In the genomic region with DNA sequence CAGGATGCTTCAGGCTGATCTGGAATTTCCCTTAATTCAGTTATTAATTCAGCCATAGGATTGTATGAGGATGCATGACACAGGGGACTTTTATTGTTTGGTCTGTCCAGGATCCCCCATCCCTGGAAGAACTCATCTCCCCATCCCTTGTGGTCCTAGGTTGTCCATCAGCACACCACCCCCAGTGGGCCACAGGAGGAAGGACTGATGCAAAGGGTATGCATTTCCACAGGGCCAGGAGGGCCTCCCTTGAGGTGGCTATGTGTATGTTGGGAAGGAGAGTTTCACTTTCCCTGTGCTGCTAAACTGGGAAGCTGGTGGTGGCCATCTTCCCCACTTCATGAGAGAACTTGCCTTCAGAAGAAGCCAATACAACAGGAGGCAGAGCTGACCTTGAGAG, we compare ENCODE assay signal across 2 cellular contexts.
TF ChIP-seq lines count a peak whose summit lies in the region.

No MANE protein-coding gene starts in this region.

TF ChIP-seq in GM23338, 12 proteins besides CTCF, POLR2A, EP300 and RAD21:
- TF ChIP-seq ZNF331 (CRISPR knock-in tag; IDR thresholded peaks at IDR 0.05; ENCODE audit: low read depth) (no peak), ETS1 (IDR thresholded peaks at IDR 0.05) (no peak), CREB1 (CRISPR knock-in tag; IDR thresholded peaks at IDR 0.05; ENCODE audit: low read depth) (no peak), EZH2 (IDR thresholded peaks at IDR 0.05; ENCODE audit: low read depth, unreplicated experiment) (no peak), JUNB (IDR thresholded peaks at IDR 0.05; ENCODE audit: unreplicated experiment) (no peak), STAT1 (IDR thresholded peaks at IDR 0.05; ENCODE audit: unreplicated experiment) (no peak), ZNF462 (CRISPR knock-in tag; IDR thresholded peaks at IDR 0.05) (no peak), EZH2phosphoT487 (IDR thresholded peaks at IDR 0.05; ENCODE audit: unreplicated experiment) (no peak)
- TF ChIP-seq, protein P1, sequence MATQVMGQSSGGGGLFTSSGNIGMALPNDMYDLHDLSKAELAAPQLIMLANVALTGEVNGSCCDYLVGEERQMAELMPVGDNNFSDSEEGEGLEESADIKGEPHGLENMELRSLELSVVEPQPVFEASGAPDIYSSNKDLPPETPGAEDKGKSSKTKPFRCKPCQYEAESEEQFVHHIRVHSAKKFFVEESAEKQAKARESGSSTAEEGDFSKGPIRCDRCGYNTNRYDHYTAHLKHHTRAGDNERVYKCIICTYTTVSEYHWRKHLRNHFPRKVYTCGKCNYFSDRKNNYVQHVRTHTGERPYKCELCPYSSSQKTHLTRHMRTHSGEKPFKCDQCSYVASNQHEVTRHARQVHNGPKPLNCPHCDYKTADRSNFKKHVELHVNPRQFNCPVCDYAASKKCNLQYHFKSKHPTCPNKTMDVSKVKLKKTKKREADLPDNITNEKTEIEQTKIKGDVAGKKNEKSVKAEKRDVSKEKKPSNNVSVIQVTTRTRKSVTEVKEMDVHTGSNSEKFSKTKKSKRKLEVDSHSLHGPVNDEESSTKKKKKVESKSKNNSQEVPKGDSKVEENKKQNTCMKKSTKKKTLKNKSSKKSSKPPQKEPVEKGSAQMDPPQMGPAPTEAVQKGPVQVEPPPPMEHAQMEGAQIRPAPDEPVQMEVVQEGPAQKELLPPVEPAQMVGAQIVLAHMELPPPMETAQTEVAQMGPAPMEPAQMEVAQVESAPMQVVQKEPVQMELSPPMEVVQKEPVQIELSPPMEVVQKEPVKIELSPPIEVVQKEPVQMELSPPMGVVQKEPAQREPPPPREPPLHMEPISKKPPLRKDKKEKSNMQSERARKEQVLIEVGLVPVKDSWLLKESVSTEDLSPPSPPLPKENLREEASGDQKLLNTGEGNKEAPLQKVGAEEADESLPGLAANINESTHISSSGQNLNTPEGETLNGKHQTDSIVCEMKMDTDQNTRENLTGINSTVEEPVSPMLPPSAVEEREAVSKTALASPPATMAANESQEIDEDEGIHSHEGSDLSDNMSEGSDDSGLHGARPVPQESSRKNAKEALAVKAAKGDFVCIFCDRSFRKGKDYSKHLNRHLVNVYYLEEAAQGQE (IDR thresholded peaks at IDR 0.05; ENCODE audit: unreplicated experiment), result no peak
TF ChIP-seq in GM23338: peak in this region for 0.

TF ChIP-seq in SK-N-SH treated with all-trans-retinoic acid at 6 μM for 48 hours, 23 proteins besides CTCF, POLR2A, EP300 and RAD21:
- TF ChIP-seq SNAI2 (CRISPR knock-in tag; IDR thresholded peaks at IDR 0.05), result no peak
- TF ChIP-seq, protein P2, sequence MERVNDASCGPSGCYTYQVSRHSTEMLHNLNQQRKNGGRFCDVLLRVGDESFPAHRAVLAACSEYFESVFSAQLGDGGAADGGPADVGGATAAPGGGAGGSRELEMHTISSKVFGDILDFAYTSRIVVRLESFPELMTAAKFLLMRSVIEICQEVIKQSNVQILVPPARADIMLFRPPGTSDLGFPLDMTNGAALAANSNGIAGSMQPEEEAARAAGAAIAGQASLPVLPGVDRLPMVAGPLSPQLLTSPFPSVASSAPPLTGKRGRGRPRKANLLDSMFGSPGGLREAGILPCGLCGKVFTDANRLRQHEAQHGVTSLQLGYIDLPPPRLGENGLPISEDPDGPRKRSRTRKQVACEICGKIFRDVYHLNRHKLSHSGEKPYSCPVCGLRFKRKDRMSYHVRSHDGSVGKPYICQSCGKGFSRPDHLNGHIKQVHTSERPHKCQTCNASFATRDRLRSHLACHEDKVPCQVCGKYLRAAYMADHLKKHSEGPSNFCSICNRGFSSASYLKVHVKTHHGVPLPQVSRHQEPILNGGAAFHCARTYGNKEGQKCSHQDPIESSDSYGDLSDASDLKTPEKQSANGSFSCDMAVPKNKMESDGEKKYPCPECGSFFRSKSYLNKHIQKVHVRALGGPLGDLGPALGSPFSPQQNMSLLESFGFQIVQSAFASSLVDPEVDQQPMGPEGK (CRISPR knock-in tag; IDR thresholded peaks at IDR 0.05; ENCODE audit: borderline replicate concordance), result no peak
- TF ChIP-seq TOX (CRISPR knock-in tag; IDR thresholded peaks at IDR 0.05; ENCODE audit: borderline replicate concordance), result no peak
- TF ChIP-seq ARNTL (CRISPR knock-in tag; IDR thresholded peaks at IDR 0.05; ENCODE audit: borderline replicate concordance, low read depth), result no peak
- TF ChIP-seq ZFP3 (CRISPR knock-in tag; IDR thresholded peaks at IDR 0.05), result no peak
- no peak for TF ChIP-seq ZNF70 (CRISPR knock-in tag; IDR thresholded peaks at IDR 0.05)
- no peak for TF ChIP-seq CREB5 (CRISPR knock-in tag; IDR thresholded peaks at IDR 0.05; ENCODE audit: low read depth)
- no peak for TF ChIP-seq ISL1 (CRISPR knock-in tag; IDR thresholded peaks at IDR 0.05)
- TF ChIP-seq ZNF565 (CRISPR knock-in tag; conservative IDR thresholded peaks at IDR 0.05; ENCODE audit: low read depth), result no peak
- no peak for TF ChIP-seq OSR1 (CRISPR knock-in tag; IDR thresholded peaks at IDR 0.05)
- TF ChIP-seq, protein P3, sequence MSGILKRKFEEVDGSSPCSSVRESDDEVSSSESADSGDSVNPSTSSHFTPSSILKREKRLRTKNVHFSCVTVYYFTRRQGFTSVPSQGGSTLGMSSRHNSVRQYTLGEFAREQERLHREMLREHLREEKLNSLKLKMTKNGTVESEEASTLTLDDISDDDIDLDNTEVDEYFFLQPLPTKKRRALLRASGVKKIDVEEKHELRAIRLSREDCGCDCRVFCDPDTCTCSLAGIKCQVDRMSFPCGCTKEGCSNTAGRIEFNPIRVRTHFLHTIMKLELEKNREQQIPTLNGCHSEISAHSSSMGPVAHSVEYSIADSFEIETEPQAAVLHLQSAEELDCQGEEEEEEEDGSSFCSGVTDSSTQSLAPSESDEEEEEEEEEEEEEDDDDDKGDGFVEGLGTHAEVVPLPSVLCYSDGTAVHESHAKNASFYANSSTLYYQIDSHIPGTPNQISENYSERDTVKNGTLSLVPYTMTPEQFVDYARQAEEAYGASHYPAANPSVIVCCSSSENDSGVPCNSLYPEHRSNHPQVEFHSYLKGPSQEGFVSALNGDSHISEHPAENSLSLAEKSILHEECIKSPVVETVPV (CRISPR knock-in tag; IDR thresholded peaks at IDR 0.05), result no peak
- no peak for TF ChIP-seq ZNF8 (CRISPR knock-in tag; IDR thresholded peaks at IDR 0.05)
- TF ChIP-seq ZC3H10 (CRISPR knock-in tag; IDR thresholded peaks at IDR 0.05), result no peak
- no peak for TF ChIP-seq RARB (CRISPR knock-in tag; IDR thresholded peaks at IDR 0.05)
